15 cellular contexts compared by ENCODE assay signal in the genomic region with DNA sequence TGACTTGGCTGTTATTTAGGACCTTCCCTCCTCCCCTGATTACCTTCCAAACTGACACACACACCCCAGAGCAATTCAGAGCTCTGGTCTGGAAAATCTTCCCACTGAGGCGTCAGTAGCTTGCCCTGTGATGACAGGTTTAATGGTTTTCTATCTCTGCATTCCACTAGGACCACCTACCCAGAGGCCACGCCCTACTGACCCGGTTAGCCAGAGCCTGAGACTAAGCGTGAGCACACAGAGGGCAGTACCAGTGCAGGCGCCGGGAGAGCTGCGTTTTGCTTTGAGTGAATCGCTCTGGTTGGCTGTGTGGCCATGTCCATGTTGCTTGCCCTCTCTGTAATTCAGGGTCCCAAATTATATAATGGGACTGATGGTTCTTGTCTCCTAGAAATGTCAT. TPM values are rescaled to one million over a fixed set of nuclear protein-coding genes. Genes with fewer than 3 reads are reported as not detected.
DNase-seq lines count a peak whose midpoint lies in the region; ATAC-seq, FAIRE-seq and TF ChIP-seq lines count a peak whose summit lies in the region.
"Had no signal": no experiment of that assay in that cellular context is flagged by ENCODE, and none has a peak within 500 bp of the region (broad histone marks: within the 10 kb centered on the region; RNA-seq: fewer than 3 reads in every experiment).

No MANE protein-coding gene starts in this region.

- H2AK5ac ChIP-seq in mesenchymal stem cell (ENCODE audit: low read length, severe bottlenecking), result peak overlapping the region; percentile 58

- no peak overlapping the region for H4K91ac ChIP-seq in mesenchymal stem cell (ENCODE audit: low read length)

- no peak overlapping the region for H3K23ac ChIP-seq in mesenchymal stem cell (ENCODE audit: low read length in 2 of 2)

- peaks cover 6% of the 10 kb centered on the region for H3K36me3 Mint-ChIP-seq in T-helper 17 cell (ENCODE audit: low read depth)

- no peak overlapping the region for H2AFZ ChIP-seq in mesenchymal stem cell (ENCODE audit: low read depth, low read length)

- H3K4me2 ChIP-seq in A549 (peak overlapping the region; percentile 20; the same call in 2 of the 3 replicates), mesenchymal stem cell (ENCODE audit: low read length, poor library complexity, severe bottlenecking) (no peak overlapping the region)
- H3K4me2 ChIP-seq: BLaER1 treated with 17β-estradiol and CSF1 and Interleukin-3, amounts not matched to agents 10 nM and 100 nM had no signal

- no peaks in the 10 kb centered on the region for H3K27me3 ChIP-seq in mesenchymal stem cell (ENCODE audit: control insufficient read depth in 1 of 2, insufficient read depth in 1 of 2, low read length in 2 of 2)
- no peaks in the 10 kb centered on the region for H3K27me3 ChIP-seq in A673 (replicated peaks; ENCODE audit: insufficient read depth, low read depth, low read length, poor library complexity)
- H3K27me3 ChIP-seq: BLaER1 treated with 17β-estradiol and CSF1 and Interleukin-3, amounts not matched to agents 10 nM and 100 nM had no signal

- H3K27ac Mint-ChIP-seq in T-helper 17 cell, result peak overlapping the region; percentile 27
- H3K27ac Mint-ChIP-seq: activated CD4-positive, alpha-beta T cell treated with anti-CD3 and anti-CD28 coated beads, Interleukin-2, amount 10 ng/mL, durations not matched to agents 24 days and 14 days; dendritic cell treated with granulocyte-macrophage colony-stimulating factor and Interleukin-4, amounts not matched to agents 40 ng/mL and 50 ng/mL, for 4 days had no signal

- TF ChIP-seq CTCF in A549 (IDR thresholded peaks at IDR 0.05), result no peak
- no peak for TF ChIP-seq CTCF in A673 (conservative IDR thresholded peaks at IDR 0.05; ENCODE audit: low read depth, low read length)

- H3K4me3 Mint-ChIP-seq in T-helper 17 cell, result no peak overlapping the region
- H3K4me3 Mint-ChIP-seq: activated CD4-positive, alpha-beta T cell treated with anti-CD3 and anti-CD28 coated beads, Interleukin-2, amount 10 ng/mL, durations not matched to agents 24 days and 14 days; dendritic cell treated with granulocyte-macrophage colony-stimulating factor and Interleukin-4, amounts not matched to agents 40 ng/mL and 50 ng/mL, for 4 days had no signal

- CTCF ChIA-PET in A549 (lab: Yijun Ruan, JAX) (interaction anchor here (0.6 to 13.6 kb wide), 3 partner anchors 18 to 113 kb away, joined by 3 to 100 read pairs (median 3); no protein-coding TSS in a partner anchor), A673 (lab: Charles Lee) (interaction anchor here (0.7 kb wide), 1 partner anchor 287 kb away, joined by 7 read pairs; no protein-coding TSS in a partner anchor)

- peaks cover 2% of the 10 kb centered on the region for H3K4me1 Mint-ChIP-seq in T-helper 17 cell
- H3K4me1 Mint-ChIP-seq: activated CD4-positive, alpha-beta T cell treated with anti-CD3 and anti-CD28 coated beads, Interleukin-2, amount 10 ng/mL, durations not matched to agents 24 days and 14 days had no signal

- no peak overlapping the region for H2BK5ac ChIP-seq in mesenchymal stem cell (ENCODE audit: low read depth, low read length, poor library complexity, severe bottlenecking)

- peaks cover 4% of the 10 kb centered on the region for H3K79me1 ChIP-seq in mesenchymal stem cell (replicated peaks; ENCODE audit: low read length, poor library complexity, severe bottlenecking)

- no peak for FAIRE-seq in A549 (lab: Jason Lieb, UNC)
- FAIRE-seq: bronchial epithelial cell had no signal

- peaks cover 16% of the 10 kb centered on the region for H3K27me3 Mint-ChIP-seq in T-helper 17 cell
- H3K27me3 Mint-ChIP-seq: dendritic cell treated with granulocyte-macrophage colony-stimulating factor and Interleukin-4, amounts not matched to agents 40 ng/mL and 50 ng/mL, for 4 days had no signal

- TF ChIP-seq RAD21 in A549 (conservative IDR thresholded peaks at IDR 0.05 in 1 of 2, IDR thresholded peaks at IDR 0.05 in 1 of 2), result no peak

- no peak for TF ChIP-seq POLR2A in A549 (IDR thresholded peaks at IDR 0.05; ENCODE audit: low read length)

- H3K9ac ChIP-seq in mesenchymal stem cell (ENCODE audit: low read length), result no peak overlapping the region
- H3K9ac ChIP-seq: BLaER1 treated with 17β-estradiol and CSF1 and Interleukin-3, amounts not matched to agents 10 nM and 100 nM had no signal

- H3K4me3 ChIP-seq in A549 (no peak overlapping the region), mesenchymal stem cell (ENCODE audit: insufficient read depth in 1 of 2, low read depth in 1 of 2, low read length in 2 of 2) (no peak overlapping the region), A673 (ENCODE audit: low read depth, low read length, poor library complexity, severe bottlenecking) (no peak overlapping the region)
- H3K4me3 ChIP-seq: BLaER1 treated with 17β-estradiol and CSF1 and Interleukin-3, amounts not matched to agents 10 nM and 100 nM had no signal

- H2BK15ac ChIP-seq in mesenchymal stem cell (ENCODE audit: low read depth, poor library complexity, severe bottlenecking), result no peak overlapping the region

- H3K18ac ChIP-seq in mesenchymal stem cell (ENCODE audit: low read depth in 1 of 2, low read length in 2 of 2), result no peak overlapping the region

- POLR2A ChIA-PET in A549 (lab: Yijun Ruan, JAX), result interaction anchor here (0.6 to 1.7 kb wide), 2 partner anchors 36 to 145 kb away, joined by 5 to 6 read pairs; no protein-coding TSS in a partner anchor
- POLR2A ChIA-PET in A673 (lab: Charles Lee; ENCODE audit: low non-redundant PET), result no interaction called here

- no peak overlapping the region for H4K8ac ChIP-seq in mesenchymal stem cell (ENCODE audit: low read length)

- H2BK12ac ChIP-seq in mesenchymal stem cell (ENCODE audit: low read length in 2 of 2), result peak overlapping the region; percentile 82 to 90

- no peak overlapping the region for H3K4ac ChIP-seq in mesenchymal stem cell (ENCODE audit: low read depth in 1 of 2, low read length in 2 of 2)

- peaks cover 3 to 7% of the 10 kb centered on the region in 2 experiments for H3K36me3 ChIP-seq in mesenchymal stem cell (ENCODE audit: control insufficient read depth in 1 of 2, insufficient read depth in 2 of 2, low read depth in 1 of 2, low read length in 2 of 2)
- H3K36me3 ChIP-seq in A673 (ENCODE audit: insufficient read depth, low read length, poor library complexity, severe bottlenecking), result no peaks in the 10 kb centered on the region
- H3K36me3 ChIP-seq: BLaER1 treated with 17β-estradiol and CSF1 and Interleukin-3, amounts not matched to agents 10 nM and 100 nM had no signal

- TF ChIP-seq EP300 in A549 (IDR thresholded peaks at IDR 0.05), result no peak

- BruUV-seq in A673 (replicated peaks; lab: Mats Ljungman, UMichigan), result no TSS peak

- WGBS in A549 (ENCODE audit: missing lambda C conversion rate), result 54% methylated on average over 8 of the region's 8 CpGs
- 23% methylated on average over 8 of the region's 8 CpGs for WGBS in mesenchymal stem cell

- no peak overlapping the region for H2BK120ac ChIP-seq in mesenchymal stem cell (ENCODE audit: low read depth, low read length)

- peak in 1 of 2 experiments; percentile 16; a peak in 2 of 6 replicates for ATAC-seq in A549
- ATAC-seq in T-helper 17 cell, result no peak
- ATAC-seq in left ventricle myocardium superior, result peak; percentile 72

- DNase-seq in A549 (ENCODE audit: low read depth in 1 of 2, low spot score in 1 of 2) (peak in 1 of 2 experiments; percentile 79), T-helper 17 cell (no peak), left ventricle myocardium superior (peak; percentile 88), mesenchymal stem cell (no peak), amniotic stem cell (lab: John Stamatoyannopoulos, UW) (no peak), NCI-H1092 (lab: John Stamatoyannopoulos, UW) (no peak), A673 (ENCODE audit: low spot score) (no peak)
- no peak for DNase-seq in stimulated activated CD4-positive, alpha-beta T cell treated with anti-CD3 and anti-CD28 coated beads, Interleukin-4, amount 100 ng/mL, for 24 hours
- DNase-seq: hippocampal formation, NCI-H1105, retina had no signal

- 0 out of 3 replicates have a peak, but pooled peaks cover 2% of the 10 kb centered on the region for H3K9me3 ChIP-seq in A549
- H3K9me3 ChIP-seq in T-helper 17 cell (ENCODE audit: control insufficient read depth, low read length, poor library complexity, severe bottlenecking), result no peaks in the 10 kb centered on the region
- H3K9me3 ChIP-seq in mesenchymal stem cell (ENCODE audit: control insufficient read depth, low read length), result no peaks in the 10 kb centered on the region
- no peaks in the 10 kb centered on the region for H3K9me3 ChIP-seq in A673 (ENCODE audit: low read depth, low read length, poor library complexity, severe bottlenecking)

- intact Hi-C loops in left ventricle myocardium superior (cut with micrococcal nuclease) (no loop called here), A673 (cut with micrococcal nuclease; ENCODE audit: unreplicated experiment) (no loop called here)

- peak overlapping the region; percentile 96 to 97 for H3K27ac ChIP-seq in A549
- no peak overlapping the region for H3K27ac ChIP-seq in mesenchymal stem cell (ENCODE audit: low read length, poor library complexity, severe bottlenecking)
- H3K27ac ChIP-seq in A673 (ENCODE audit: low read depth, low read length, poor library complexity, severe bottlenecking), result no peak overlapping the region
- H3K27ac ChIP-seq: BLaER1 treated with 17β-estradiol and CSF1 and Interleukin-3, amounts not matched to agents 10 nM and 100 nM had no signal

- H3K14ac ChIP-seq in mesenchymal stem cell (ENCODE audit: low read length in 2 of 2), result no peak overlapping the region

- H3K4me1 ChIP-seq in A549 (peaks cover 60% of the 10 kb centered on the region), mesenchymal stem cell (ENCODE audit: control insufficient read depth, insufficient read depth, low read depth, low read length) (peaks cover 33% of the 10 kb centered on the region), A673 (ENCODE audit: insufficient read depth, low read length, poor library complexity, severe bottlenecking) (no peaks in the 10 kb centered on the region)

TF ChIP-seq in A549, 52 proteins besides CTCF, POLR2A, EP300 and RAD21:
- TF ChIP-seq HEYL (CRISPR knock-in tag; IDR thresholded peaks at IDR 0.05) (no peak), FOXS1 (CRISPR knock-in tag; IDR thresholded peaks at IDR 0.05) (no peak), ZFP36 (IDR thresholded peaks at IDR 0.05; ENCODE audit: borderline replicate concordance, partially characterized antibody) (peak; percentile 1), GATA3 (IDR thresholded peaks at IDR 0.05; ENCODE audit: borderline replicate concordance) (peak; percentile 29; the same call in 1 of the 2 replicates)

RNA-seq across cellular contexts. Expression of a gene that starts 36.2 kb away (rescaled TPM):
- polyA plus RNA-seq in A549 (2011; rRNA removed) (415 and 431 TPM in 2 replicates), A549 (2017; fragmentation: RNase III; extraction: RNeasy Plus Mini Kit Qiagen cat#74134 plus additional on column Dnase treatment) (328 to 356 TPM (median 342 TPM) in 3 replicates)
- 264 and 317 TPM in 2 replicates for polyA plus RNA-seq in A549 (2012; cell fraction: cytosol; rRNA removed)
- polyA plus RNA-seq in A549 (2012; cell fraction: nucleus; rRNA removed), result 658 and 717 TPM in 2 replicates
- polyA minus RNA-seq in A549 (2011; rRNA and poly(A)+ RNA removed), result 375 and 407 TPM in 2 replicates
- total RNA-seq in T-helper 17 cell (100 to 1,000 TPM; 109 to 116 TPM), left ventricle myocardium superior (3,201 TPM), A673 (2021) (296 and 333 TPM in 2 replicates)
- 155 TPM for polyA plus RNA-seq in mesenchymal stem cell (2013, experiment 1 of 2)
- polyA plus RNA-seq in mesenchymal stem cell (2013, experiment 2 of 2), result 150 TPM

Comparison
In these comparisons a context has a peak if more than half of its experiments do, and no peak if none do; other contexts are left out.
1. H3K27ac ChIP-seq: peak in A549 (2 of 2); none in mesenchymal stem cell (single experiment) and A673 (single experiment).